In the genomic region with DNA sequence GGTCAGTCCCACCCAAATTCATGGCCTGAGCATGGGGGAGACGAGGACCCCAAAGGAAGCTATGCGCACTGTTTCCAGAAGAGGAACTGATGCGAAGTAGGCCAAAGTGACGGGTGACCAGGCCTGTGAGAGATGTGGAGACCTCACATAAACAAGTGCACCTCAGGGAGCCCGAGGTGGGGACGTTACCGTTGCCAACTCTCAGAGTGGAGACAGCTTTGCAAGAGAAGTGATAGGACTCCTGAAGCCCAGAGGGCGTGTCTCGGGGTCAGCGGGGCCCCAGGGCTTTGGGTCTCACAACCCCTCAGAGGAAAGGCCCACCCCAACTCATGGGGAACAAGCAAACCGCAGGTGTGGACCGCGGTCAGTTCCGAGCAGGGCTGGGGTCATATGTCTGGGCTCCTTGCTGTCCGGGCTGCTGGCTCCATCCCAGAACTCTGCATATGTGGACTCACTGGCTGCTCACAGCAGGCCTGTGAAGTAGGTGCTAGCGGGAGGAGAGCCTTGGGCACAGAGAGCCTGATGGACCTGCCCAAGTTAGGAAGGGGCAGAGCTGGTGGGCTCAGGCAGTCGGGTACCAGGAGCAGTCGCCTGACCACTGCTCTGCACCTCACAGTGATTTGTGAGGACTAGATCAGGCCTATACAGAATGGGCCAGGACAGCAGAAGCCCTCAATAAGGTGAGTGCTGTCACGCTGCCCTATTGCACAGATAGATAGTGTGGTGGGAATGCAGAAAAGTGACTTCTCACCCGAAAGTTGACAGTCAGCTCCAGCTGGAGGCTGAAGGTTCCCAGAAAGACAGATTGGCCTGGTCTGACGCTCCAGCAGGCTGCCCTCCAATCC, we compare ENCODE assay signal across 19 cellular contexts. TPM values are rescaled to one million over a fixed set of nuclear protein-coding genes. Genes with fewer than 3 reads are reported as not detected.
DNase-seq lines count a peak whose midpoint lies in the region; ATAC-seq and TF ChIP-seq lines count a peak whose summit lies in the region.
"Had no signal": no experiment of that assay in that cellular context is flagged by ENCODE, and none has a peak within 500 bp of the region (broad histone marks: within the 10 kb centered on the region; RNA-seq: fewer than 3 reads in every experiment).

No MANE protein-coding gene starts in this region.

- H3K36me3 ChIP-seq in gastroesophageal sphincter (no peaks in the 10 kb centered on the region), transverse colon (no peaks in the 10 kb centered on the region)

- intact Hi-C loops in cardiac septum (cut with DNase I) (no loop called here), left cardiac atrium (cut with DNase I) (no loop called here), transverse colon (cut with DNase I; ENCODE audit: low total_unique reads) (no loop called here), head of caudate nucleus (cut with DNase I) (no loop called here)

- peaks cover 8% of the 10 kb centered on the region for H3K27me3 Mint-ChIP-seq in progenitor cell of endocrine pancreas
- H3K27me3 Mint-ChIP-seq: B cell; CD4-positive, alpha-beta T cell had no signal

- no peaks in the 10 kb centered on the region for H3K36me3 Mint-ChIP-seq in progenitor cell of endocrine pancreas (ENCODE audit: insufficient read depth)

- 93 to 97% methylated on average over 6 to 13 of the region's 21 CpGs for WGBS in gastroesophageal sphincter (ENCODE audit: low coverage in 1 of 2), 2 donors
- 94% methylated on average over 21 of the region's 21 CpGs; no CpG with 5 or more reads in 1 of the 2 donors for WGBS in transverse colon (ENCODE audit: low coverage in 1 of 2), 2 donors

- H3K27me3 ChIP-seq in gastroesophageal sphincter (no peaks in the 10 kb centered on the region), transverse colon (no peaks in the 10 kb centered on the region)

- no peak for TF ChIP-seq EP300 in gastroesophageal sphincter (IDR thresholded peaks at IDR 0.05)
- no peak for TF ChIP-seq EP300 in transverse colon (IDR thresholded peaks at IDR 0.05; ENCODE audit: low read depth)

- H3K4me3 ChIP-seq in gastroesophageal sphincter (no peak overlapping the region), transverse colon (no peak overlapping the region)
- H3K4me3 ChIP-seq: GM12878, GM23338 had no signal

- H3K27ac Mint-ChIP-seq in progenitor cell of endocrine pancreas, result peak overlapping the region; percentile 30
- H3K27ac Mint-ChIP-seq: B cell; CD4-positive, alpha-beta T cell; GM23338 had no signal

- no peaks in the 10 kb centered on the region for H3K9me3 ChIP-seq in gastroesophageal sphincter
- H3K9me3 ChIP-seq in transverse colon, result no peaks in the 10 kb centered on the region

- TF ChIP-seq CTCF in gastroesophageal sphincter (IDR thresholded peaks at IDR 0.05) (no peak), progenitor cell of endocrine pancreas (IDR thresholded peaks at IDR 0.05; ENCODE audit: unreplicated experiment) (no peak), transverse colon (IDR thresholded peaks at IDR 0.05) (no peak)

- ATAC-seq in left cardiac atrium, result no peak
- no peak for ATAC-seq in gastroesophageal sphincter
- ATAC-seq: GM12878, GM23338 had no signal

- H3K9me3 Mint-ChIP-seq in progenitor cell of endocrine pancreas (ENCODE audit: low read depth), result no peaks in the 10 kb centered on the region
- H3K9me3 Mint-ChIP-seq: CD4-positive, alpha-beta T cell; GM23338 had no signal

- TF ChIP-seq POLR2A in gastroesophageal sphincter (IDR thresholded peaks at IDR 0.05), result no peak
- no peak for TF ChIP-seq POLR2A in transverse colon (IDR thresholded peaks at IDR 0.05)

- in situ Hi-C loops in transverse colon (cut with MboI; ENCODE audit: low pct_ligation_motif_present in 1 of 4, low pct_unique_long_range_greater_than_20kb in 1 of 4, low sequenced_read_pairs in 3 of 4), result no loop called here

- peak overlapping the region in 3 of 4 donors; percentile 18 to 76 (median 74) for H3K27ac ChIP-seq in gastroesophageal sphincter
- H3K27ac ChIP-seq in transverse colon, result peak overlapping the region in 3 of 4 donors; percentile 39 to 50 (median 42)
- H3K27ac ChIP-seq: 22Rv1 had no signal

- H3K4me1 Mint-ChIP-seq in progenitor cell of endocrine pancreas (ENCODE audit: low read depth), result no peaks in the 10 kb centered on the region

- H3K4me1 ChIP-seq in gastroesophageal sphincter, result peaks cover 0 to 35% (median 15%) of the 10 kb centered on the region in 3 donors
- H3K4me1 ChIP-seq in transverse colon, result peaks cover 0 to 4% (median 0%) of the 10 kb centered on the region in 4 donors

- peak; percentile 66 for DNase-seq in cardiac septum (ENCODE audit: low spot score)
- DNase-seq in left cardiac atrium, result no peak
- DNase-seq in progenitor cell of endocrine pancreas (ENCODE audit: low spot score, unreplicated experiment), result no peak
- no peak for DNase-seq in transverse colon
- DNase-seq in AG08395 (ENCODE audit: low spot score), result no peak
- DNase-seq in HUDEP-2 (lab: John Stamatoyannopoulos, UW; ENCODE audit: unreplicated experiment in 76 of 76), result no peak
- DNase-seq in head of caudate nucleus, result no peak
- DNase-seq: CD4-positive, alpha-beta T cell; DMS53; EL; NCI-H2107; OCI-M1; Right ventricle myocardium superior had no signal

- no peak overlapping the region for H3K4me3 Mint-ChIP-seq in progenitor cell of endocrine pancreas (ENCODE audit: low read depth)
- H3K4me3 Mint-ChIP-seq: B cell; CD4-positive, alpha-beta T cell; GM23338 had no signal

RNA-seq across cellular contexts. Expression of a gene that starts 26.2 kb away (rescaled TPM):
- 0.78 TPM for total RNA-seq in cardiac septum
- 1 to 10 TPM in 1 of 2 donors, under 1 TPM in 1; 0.42 to 1.5 TPM for total RNA-seq in left cardiac atrium
- 1 to 10 TPM; 2.8 to 9.1 (median 4.5) TPM for total RNA-seq in gastroesophageal sphincter
- total RNA-seq in progenitor cell of endocrine pancreas, result 0.38 and 0.55 TPM in 2 replicates
- total RNA-seq in transverse colon, result 1 to 10 TPM; 1.4 to 4.1 (median 3.3) TPM
- total RNA-seq: CD4-positive, alpha-beta T cell; M059J had no signal
